In genomic region chr13:26280295-26280694, GRCh38 we compare ENCODE assay signal across 18 cellular contexts. TPM values are rescaled to one million over a fixed set of nuclear protein-coding genes. Genes with fewer than 3 reads are reported as not detected.
DNase-seq lines count a peak whose midpoint lies in the region; ATAC-seq, FAIRE-seq and TF ChIP-seq lines count a peak whose summit lies in the region.
"Had no signal": no experiment of that assay in that cellular context is flagged by ENCODE, and none has a peak within 500 bp of the region (broad histone marks: within the 10 kb centered on the region; RNA-seq: fewer than 3 reads in every experiment).

No MANE protein-coding gene starts in this region.

- H3K9me3 ChIP-seq in K562 (replicated peaks; ENCODE audit: control insufficient read depth, insufficient read depth, low read depth, low read length) (no peaks in the 10 kb centered on the region), kidney (ENCODE audit: control insufficient read depth in 1 of 2, low read length in 2 of 2) (no peaks in the 10 kb centered on the region)
- H3K9me3 ChIP-seq: mucosa of descending colon, upper lobe of right lung had no signal

- H3K36me3 ChIP-seq in K562 (ENCODE audit: control insufficient read depth, insufficient read depth, low read length) = peaks cover 9% of the 10 kb centered on the region; the same call in 2 of the 3 replicates
- H3K36me3 ChIP-seq in kidney (ENCODE audit: control insufficient read depth in 1 of 2, insufficient read depth in 2 of 2, low read length in 2 of 2) = peaks cover 0 to 5% of the 10 kb centered on the region in 2 donors

- peaks cover 0 to 5% of the 10 kb centered on the region in 2 experiments; a peak in 1 of 5 replicates for H3K4me1 ChIP-seq in K562 (replicated peaks in 1 of 2; ENCODE audit: control insufficient read depth in 2 of 2, insufficient read depth in 2 of 2, low read length in 2 of 2)
- H3K4me1 ChIP-seq in kidney (ENCODE audit: control insufficient read depth in 1 of 2, insufficient read depth in 1 of 2, low read depth in 1 of 2, low read length in 2 of 2) = no peaks in the 10 kb centered on the region
- H3K4me1 ChIP-seq: upper lobe of right lung had no signal

- BruUV-seq in K562 (replicated peaks; lab: Mats Ljungman, UMichigan) = no TSS peak

- no peak for TF ChIP-seq POLR2A in K562 (conservative IDR thresholded peaks at IDR 0.05)

- TF ChIP-seq CTCF in AG09319 (IDR thresholded peaks at IDR 0.05; ENCODE audit: low read depth, low read length) = no peak
- TF ChIP-seq CTCF in K562 (IDR thresholded peaks at IDR 0.05 in 2 of 3, conservative IDR thresholded peaks at IDR 0.05 in 1 of 3; ENCODE audit: insufficient read depth in 2 of 3, low read depth in 1 of 3, low read length in 3 of 3) = no peak
- TF ChIP-seq CTCF in kidney (IDR thresholded peaks at IDR 0.05; ENCODE audit: borderline replicate concordance, extremely low read depth, insufficient read depth) = no peak

- POLR2A ChIA-PET in K562 (lab: Yijun Ruan, JAX) = no interaction called here

- H3K27ac ChIP-seq in K562 (ENCODE audit: extremely low read depth, low read depth, low read length) (no peak overlapping the region), kidney (ENCODE audit: low read depth in 2 of 2, low read length in 2 of 2) (no peak overlapping the region)
- H3K27ac ChIP-seq: BLaER1 treated with 17β-estradiol and CSF1 and Interleukin-3, amounts not matched to agents 10 nM and 100 nM; skin epidermis; upper lobe of right lung had no signal

- in situ Hi-C loops in K562 (cut with MboI) = no loop called here

- no peaks in the 10 kb centered on the region for H4K20me1 ChIP-seq in K562 (replicated peaks; ENCODE audit: control insufficient read depth, insufficient read depth, low read length)

- H3K4me3 ChIP-seq in K562 = no peak overlapping the region
- no peak overlapping the region for H3K4me3 ChIP-seq in kidney (ENCODE audit: low read length in 2 of 2)
- H3K4me3 ChIP-seq: BLaER1 treated with 17β-estradiol and CSF1 and Interleukin-3, amounts not matched to agents 10 nM and 100 nM; GM23338; mucosa of descending colon; skin epidermis; upper lobe of right lung had no signal

- peaks cover 18% of the 10 kb centered on the region for H3K79me2 ChIP-seq in K562 (ENCODE audit: control insufficient read depth, insufficient read depth, low read length)

- DNase-seq in AG09319 (ENCODE audit: extremely low read depth, low read depth) (peak; percentile 11), HS-5 (ENCODE audit: low read depth) (peak; percentile 8), K562 (ENCODE audit: extremely low read depth in 1 of 4, low spot score in 3 of 4) (no peak), iris pigment epithelial cell (ENCODE audit: low read depth) (peak; percentile 75), SKM-1 (lab: John Stamatoyannopoulos, UW; ENCODE audit: unreplicated experiment) (no peak), kidney (no peak), activated gamma-delta T cell treated with Interleukin-2 at 50 U/mL for 16 hours (no peak)
- DNase-seq: activated naive CD4-positive, alpha-beta T cell; DMS153; NCI-H1105; NCI-H2227 treated with DMSO at 0.1 percent for 48 hours; stimulated activated naive B cell treated with anti-CD40 and anti-IgM and Interleukin-4, amounts not matched to agents 10 μg/mL and 1 μg/mL and 100 μg/mL, for 72 hours; upper lobe of right lung had no signal

- CTCF ChIA-PET in K562 (lab: Yijun Ruan, JAX; ENCODE audit: low intra/inter-chr PET ratio) = no interaction called here

- H3K9me1 ChIP-seq in K562 (ENCODE audit: control insufficient read depth, insufficient read depth, low read length) = no peaks in the 10 kb centered on the region

- H3K27me3 ChIP-seq in K562 (ENCODE audit: control insufficient read depth in 2 of 2, insufficient read depth in 2 of 2, low read length in 2 of 2) = no peaks in the 10 kb centered on the region
- H3K27me3 ChIP-seq: BLaER1 treated with 17β-estradiol and CSF1 and Interleukin-3, amounts not matched to agents 10 nM and 100 nM; upper lobe of right lung had no signal

- ATAC-seq in K562 (no peak), HG03039 (IDR thresholded peaks at IDR 0.05; ENCODE audit: unreplicated experiment) (no peak)
- ATAC-seq: mucosa of descending colon; stimulated activated naive B cell treated with anti-CD40 and anti-IgM and Interleukin-4, amounts not matched to agents 10 μg/mL and 1 μg/mL and 100 μg/mL, for 72 hours; upper lobe of right lung had no signal

- no peak overlapping the region for H2AFZ ChIP-seq in K562 (ENCODE audit: low read depth, low read length)
- H2AFZ ChIP-seq: GM23338 had no signal

- no peak for TF ChIP-seq EP300 in K562 (IDR thresholded peaks at IDR 0.05; ENCODE audit: low read length)

- FAIRE-seq in K562 (lab: Jason Lieb, UNC) = no peak
- no peak for FAIRE-seq in kidney (lab: Jason Lieb, UNC)

- H3K9ac ChIP-seq in K562 (ENCODE audit: insufficient read depth in 1 of 2, low read depth in 2 of 2, low read length in 2 of 2) (no peak overlapping the region), kidney (ENCODE audit: low read length in 2 of 2) (no peak overlapping the region)
- H3K9ac ChIP-seq: BLaER1 treated with 17β-estradiol and CSF1 and Interleukin-3, amounts not matched to agents 10 nM and 100 nM had no signal

- H3K4me2 ChIP-seq in K562 (ENCODE audit: insufficient read depth, low read length) = no peak overlapping the region
- H3K4me2 ChIP-seq: BLaER1 treated with 17β-estradiol and CSF1 and Interleukin-3, amounts not matched to agents 10 nM and 100 nM; GM23338 had no signal

- WGBS in K562 (ENCODE audit: insufficient coverage, low coverage, missing lambda C conversion rate) = 88% methylated on average over 2 of the region's 2 CpGs

- intact Hi-C loops in K562 (cut with micrococcal nuclease) (no loop called here), kidney (cut with DNase I) (no loop called here)

- TF ChIP-seq RAD21 in K562 (CRISPR knock-in tag; conservative IDR thresholded peaks at IDR 0.05 in 1 of 2, IDR thresholded peaks at IDR 0.05 in 1 of 2) = no peak

TF ChIP-seq in K562, 482 proteins besides CTCF, POLR2A, EP300 and RAD21 (continues in another document):
- TF ChIP-seq NFXL1 (CRISPR knock-in tag; IDR thresholded peaks at IDR 0.05) (no peak), ATF7 (IDR thresholded peaks at IDR 0.05) (no peak), NELFE (IDR thresholded peaks at IDR 0.05; ENCODE audit: insufficient read depth, insufficient read length) (no peak), IRF2 (CRISPR knock-in tag; IDR thresholded peaks at IDR 0.05) (no peak), FOXK1 (CRISPR knock-in tag; IDR thresholded peaks at IDR 0.05; ENCODE audit: borderline replicate concordance) (no peak), HDAC2 (IDR thresholded peaks at IDR 0.05) (no peak), CREB1 (IDR thresholded peaks at IDR 0.05) (no peak), CREB1 (CRISPR knock-in tag; IDR thresholded peaks at IDR 0.05) (no peak), ID3 (CRISPR knock-in tag; IDR thresholded peaks at IDR 0.05) (no peak), ID3 (tag; IDR thresholded peaks at IDR 0.05) (no peak), C11orf30 (IDR thresholded peaks at IDR 0.05; ENCODE audit: low read depth) (peak; percentile 17; the same call in 1 of the 2 replicates), ZNF316 (IDR thresholded peaks at IDR 0.05) (peak; percentile 29; the same call in 1 of the 2 replicates)

RNA-seq across cellular contexts. Expression of gene CDK8, which starts 26.4 kb away (rescaled TPM):
- total RNA-seq in K562 (2011; cell fraction: chromatin; rRNA removed; ENCODE audit: low replicate concordance) = 5.1 and 10.8 TPM in 2 replicates
- 5.0 and 5.3 TPM in 2 replicates for total RNA-seq in K562 (2011; cell fraction: nucleolus; rRNA removed)
- 7.4 and 13.5 TPM in 2 replicates for total RNA-seq in K562 (2011; cell fraction: nucleoplasm; rRNA removed)
- total RNA-seq in K562 (2014; rRNA removed) (14.4 and 16.0 TPM in 2 replicates), K562 (2014; rRNA removed; fragmentation: Illumina TruSeq; extraction: Trizol) (20.3 and 21.2 TPM in 2 replicates), K562 (2015; rRNA removed; fragmentation: Illumina TruSeq; extraction: Trizol) (20.3 and 20.9 TPM in 2 replicates), K562 (2021) (21.6 and 24.2 TPM in 2 replicates), kidney (10.4 TPM)
- polyA plus RNA-seq in K562 (2011; rRNA removed) (24.9 and 26.5 TPM in 2 replicates), K562 (2014; fragmentation: Illumina TruSeq; extraction: Trizol) (26.7 and 33.7 TPM in 2 replicates), K562 (2014; fragmentation: Nextera tagmentation; extraction: Ambion mirVana) (10 to 100 TPM; 11.3 to 14.7 TPM), K562 (2014; rRNA removed) (16.9 and 20.3 TPM in 2 replicates), kidney (ENCODE audit: insufficient read depth, low read depth, low replicate concordance) (11.2 TPM)
- 14.9 and 23.2 TPM in 2 replicates for polyA plus RNA-seq in K562 (2011; cell fraction: cytosol; rRNA removed)
- polyA plus RNA-seq in K562 (2011; cell fraction: nucleus; rRNA removed) = 14.6 and 20.1 TPM in 2 replicates
- polyA plus RNA-seq in K562 (2012) = 20.8 and 25.5 TPM in 2 replicates
- polyA minus RNA-seq in K562 (2011; rRNA and poly(A)+ RNA removed) = 37.0 and 43.2 TPM in 2 replicates
- polyA minus RNA-seq in K562 (2011; cell fraction: cytosol; rRNA and poly(A)+ RNA removed) = 13.2 and 14.0 TPM in 2 replicates
- 6.9 and 9.2 TPM in 2 replicates for polyA minus RNA-seq in K562 (2011; cell fraction: nucleus; rRNA and poly(A)+ RNA removed)

RNA-seq across cellular contexts. Expression of gene RNF6, which starts 58.2 kb away (rescaled TPM):
- total RNA-seq in K562 (2011; cell fraction: chromatin; rRNA removed; ENCODE audit: low replicate concordance) = 4.9 and 19.9 TPM in 2 replicates
- 7.2 and 10.3 TPM in 2 replicates for total RNA-seq in K562 (2011; cell fraction: nucleolus; rRNA removed)
- total RNA-seq in K562 (2011; cell fraction: nucleoplasm; rRNA removed) = 13.7 and 20.3 TPM in 2 replicates
- total RNA-seq in K562 (2014; rRNA removed) (16.6 and 19.2 TPM in 2 replicates), K562 (2014; rRNA removed; fragmentation: Illumina TruSeq; extraction: Trizol) (29.1 and 33.7 TPM in 2 replicates), K562 (2015; rRNA removed; fragmentation: Illumina TruSeq; extraction: Trizol) (30.7 and 31.4 TPM in 2 replicates), K562 (2021) (19.5 and 22.3 TPM in 2 replicates), kidney (29.0 TPM)
- polyA plus RNA-seq in K562 (2011; rRNA removed) (17.2 and 22.7 TPM in 2 replicates), K562 (2014; fragmentation: Illumina TruSeq; extraction: Trizol) (20.3 and 23.3 TPM in 2 replicates), K562 (2014; fragmentation: Nextera tagmentation; extraction: Ambion mirVana) (10 to 100 TPM; 12.0 to 12.9 TPM), K562 (2014; rRNA removed) (15.1 and 16.7 TPM in 2 replicates), kidney (ENCODE audit: insufficient read depth, low read depth, low replicate concordance) (11.4 TPM)
- 4.2 and 9.2 TPM in 2 replicates for polyA plus RNA-seq in K562 (2011; cell fraction: cytosol; rRNA removed)
- polyA plus RNA-seq in K562 (2011; cell fraction: nucleus; rRNA removed) = 8.7 and 13.2 TPM in 2 replicates
- polyA plus RNA-seq in K562 (2012) = 17.4 and 19.3 TPM in 2 replicates
- 49.2 and 50.3 TPM in 2 replicates for polyA minus RNA-seq in K562 (2011; rRNA and poly(A)+ RNA removed)
- 12.2 and 19.6 TPM in 2 replicates for polyA minus RNA-seq in K562 (2011; cell fraction: cytosol; rRNA and poly(A)+ RNA removed)
- 12.5 and 30.4 TPM in 2 replicates for polyA minus RNA-seq in K562 (2011; cell fraction: nucleus; rRNA and poly(A)+ RNA removed)

Comparison
In these comparisons a context has a peak if more than half of its experiments do, and no peak if none do; other contexts are left out.
1. DNase-seq: peak in AG09319 (single experiment), HS-5 (single experiment) and iris pigment epithelial cell (single experiment); none in K562 (0 of 4), SKM-1 (single experiment), kidney (single experiment) and activated gamma-delta T cell treated with Interleukin-2 at 50 U/mL for 16 hours (single experiment).